Comparison of ENCODE assay signal across 6 cellular contexts in the genomic region with DNA sequence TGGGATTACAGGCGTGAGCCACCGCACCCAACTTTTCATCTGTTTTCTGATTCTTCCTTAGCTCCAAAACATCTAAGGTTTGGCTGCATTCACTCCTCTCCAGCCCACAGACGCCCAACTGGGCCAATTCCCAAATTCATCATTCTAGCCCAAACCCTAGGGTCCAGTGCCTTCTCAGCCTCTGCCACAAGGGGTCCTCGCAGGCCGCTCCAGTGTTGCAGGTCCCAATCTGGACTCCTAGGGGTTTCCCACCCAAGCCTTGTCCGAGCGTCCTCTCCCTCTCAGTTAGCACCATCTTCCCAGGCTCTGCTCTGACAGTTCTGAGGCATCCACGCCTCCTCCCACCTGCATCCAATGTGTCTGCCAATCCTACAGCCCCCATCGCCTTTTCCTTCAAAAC. TPM values are rescaled to one million over a fixed set of nuclear protein-coding genes. Genes with fewer than 3 reads are reported as not detected.
DNase-seq lines count a peak whose midpoint lies in the region; ATAC-seq, FAIRE-seq and TF ChIP-seq lines count a peak whose summit lies in the region.
"Not testable (repeated sequence)": the region's sequence is repeated elsewhere in the genome, so short reads cannot be mapped to it uniquely, and the experiment has no call there.

No MANE protein-coding gene starts in this region.

- H3K4me1 ChIP-seq in K562 (replicated peaks in 1 of 2; ENCODE audit: control insufficient read depth in 2 of 2, insufficient read depth in 2 of 2, low read length in 2 of 2); mucosa of descending colon (ENCODE audit: low read depth); upper lobe of right lung: not testable (repeated sequence)

- not testable (repeated sequence) for TF ChIP-seq POLR2A in K562 (conservative IDR thresholded peaks at IDR 0.05)

- not testable (repeated sequence) for H3K9me3 ChIP-seq in K562 (replicated peaks; ENCODE audit: control insufficient read depth, insufficient read depth, low read depth, low read length); mucosa of descending colon; upper lobe of right lung

- not testable (repeated sequence) for H3K79me2 ChIP-seq in K562 (ENCODE audit: control insufficient read depth, insufficient read depth, low read length)

- not testable (repeated sequence) for BruUV-seq in K562 (replicated peaks; lab: Mats Ljungman, UMichigan)

- H3K27ac ChIP-seq in K562 (ENCODE audit: extremely low read depth, low read depth, low read length); upper lobe of right lung: not testable (repeated sequence)

- not testable (repeated sequence) for H3K36me3 Mint-ChIP-seq in WTC11

- not testable (repeated sequence) for H3K27me3 Mint-ChIP-seq in WTC11 (ENCODE audit: low read depth)

- ATAC-seq in WTC11 (peak; percentile 90), K562 (peak; percentile 90), left ventricle myocardium superior (peak; percentile 63), mucosa of descending colon (peak; percentile 58), upper lobe of right lung (peak; percentile 87)

- H3K4me3 ChIP-seq in K562, mucosa of descending colon, upper lobe of right lung: not testable (repeated sequence)

- FAIRE-seq in GM19239 (lab: Jason Lieb, UNC) (peak; percentile 87), K562 (lab: Jason Lieb, UNC) (peak; percentile 92)

- H2AFZ ChIP-seq in K562 (ENCODE audit: low read depth, low read length) = not testable (repeated sequence)

- POLR2A ChIA-PET in WTC11 (lab: Charles Lee); K562 (lab: Yijun Ruan, JAX): not testable (repeated sequence)

- intact Hi-C loops in K562 (cut with micrococcal nuclease); left ventricle myocardium superior (cut with micrococcal nuclease); mucosa of descending colon (cut with DNase I, micrococcal nuclease); upper lobe of right lung (cut with DNase I): not testable (repeated sequence)

- not testable (repeated sequence) for H3K4me3 Mint-ChIP-seq in WTC11

- no CpG with 5 or more reads among the region's 9 CpGs for WGBS in K562 (ENCODE audit: insufficient coverage, low coverage, missing lambda C conversion rate)

- H3K27me3 ChIP-seq in K562 (ENCODE audit: control insufficient read depth in 2 of 2, insufficient read depth in 2 of 2, low read length in 2 of 2); upper lobe of right lung: not testable (repeated sequence)

- not testable (repeated sequence) for H3K4me2 ChIP-seq in K562 (ENCODE audit: insufficient read depth, low read length)

- TF ChIP-seq CTCF in WTC11 (IDR thresholded peaks at IDR 0.05); K562 (IDR thresholded peaks at IDR 0.05 in 2 of 3, conservative IDR thresholded peaks at IDR 0.05 in 1 of 3; ENCODE audit: insufficient read depth in 2 of 3, low read depth in 1 of 3, low read length in 3 of 3); mucosa of descending colon (IDR thresholded peaks at IDR 0.05); upper lobe of right lung (IDR thresholded peaks at IDR 0.05): not testable (repeated sequence)

- not testable (repeated sequence) for H3K4me1 Mint-ChIP-seq in WTC11

- not testable (repeated sequence) for H3K9me3 Mint-ChIP-seq in WTC11

- H3K9ac ChIP-seq in K562 (ENCODE audit: insufficient read depth in 1 of 2, low read depth in 2 of 2, low read length in 2 of 2) = not testable (repeated sequence)

- CTCF ChIA-PET in WTC11 (lab: Charles Lee); K562 (lab: Yijun Ruan, JAX; ENCODE audit: low intra/inter-chr PET ratio): not testable (repeated sequence)

- not testable (repeated sequence) for H3K36me3 ChIP-seq in K562 (ENCODE audit: control insufficient read depth, insufficient read depth, low read length); mucosa of descending colon (ENCODE audit: low read depth); upper lobe of right lung

- not testable (repeated sequence) for DNase-seq in GM19239 (ENCODE audit: insufficient read length, low spot score); WTC11 (ENCODE audit: low spot score); K562 (ENCODE audit: extremely low read depth in 1 of 4, low spot score in 3 of 4); left ventricle myocardium superior; mucosa of descending colon; upper lobe of right lung

- H3K27ac Mint-ChIP-seq in WTC11 = not testable (repeated sequence)

- not testable (repeated sequence) for H3K9me1 ChIP-seq in K562 (ENCODE audit: control insufficient read depth, insufficient read depth, low read length)

- TF ChIP-seq EP300 in K562 (IDR thresholded peaks at IDR 0.05; ENCODE audit: low read length) = not testable (repeated sequence)

- not testable (repeated sequence) for TF ChIP-seq RAD21 in K562 (CRISPR knock-in tag; conservative IDR thresholded peaks at IDR 0.05 in 1 of 2, IDR thresholded peaks at IDR 0.05 in 1 of 2)

- in situ Hi-C loops in K562 (cut with MboI) = not testable (repeated sequence)

- H4K20me1 ChIP-seq in K562 (replicated peaks; ENCODE audit: control insufficient read depth, insufficient read depth, low read length) = not testable (repeated sequence)

RNA-seq across cellular contexts. Expression of a gene that starts 16.8 kb away (rescaled TPM):
- total RNA-seq in WTC11 (2021) (107 to 121 TPM (median 114 TPM) in 3 replicates), K562 (2014; rRNA removed) (71.4 and 100 TPM in 2 replicates), K562 (2014; rRNA removed; fragmentation: Illumina TruSeq; extraction: Trizol) (7.9 and 13.3 TPM in 2 replicates), K562 (2015; rRNA removed; fragmentation: Illumina TruSeq; extraction: Trizol) (42.3 and 45.6 TPM in 2 replicates), K562 (2021) (94.5 and 97.0 TPM in 2 replicates), left ventricle myocardium superior (37.9 TPM), mucosa of descending colon (10 to 100 TPM; 33.2 to 45.8 (median 41.7) TPM), upper lobe of right lung (49.4 TPM)
- 13.8 and 50.6 TPM in 2 replicates for total RNA-seq in K562 (2011; cell fraction: chromatin; rRNA removed; ENCODE audit: low replicate concordance)
- 113 and 115 TPM in 2 replicates for total RNA-seq in K562 (2011; cell fraction: nucleolus; rRNA removed)
- total RNA-seq in K562 (2011; cell fraction: nucleoplasm; rRNA removed) = 51.0 and 58.3 TPM in 2 replicates
- polyA plus RNA-seq in K562 (2011; rRNA removed) (34.4 and 42.4 TPM in 2 replicates), K562 (2014; fragmentation: Illumina TruSeq; extraction: Trizol) (29.4 and 47.0 TPM in 2 replicates), K562 (2014; fragmentation: Nextera tagmentation; extraction: Ambion mirVana) (1 to 10 TPM in 1 of 2 experiments, under 1 TPM in 1; 0.45 to 2.5 TPM), K562 (2014; rRNA removed) (75.0 and 81.0 TPM in 2 replicates)
- polyA plus RNA-seq in K562 (2011; cell fraction: cytosol; rRNA removed) = 79.7 and 224 TPM in 2 replicates
- polyA plus RNA-seq in K562 (2011; cell fraction: nucleus; rRNA removed) = 32.2 and 55.2 TPM in 2 replicates
- 63.8 and 67.0 TPM in 2 replicates for polyA plus RNA-seq in K562 (2012)
- polyA minus RNA-seq in K562 (2011; rRNA and poly(A)+ RNA removed) = 4.9 and 8.8 TPM in 2 replicates
- 23.0 and 32.5 TPM in 2 replicates for polyA minus RNA-seq in K562 (2011; cell fraction: cytosol; rRNA and poly(A)+ RNA removed)
- 8.1 and 8.7 TPM in 2 replicates for polyA minus RNA-seq in K562 (2011; cell fraction: nucleus; rRNA and poly(A)+ RNA removed)

RNA-seq across cellular contexts. Expression of a gene that starts 29.8 kb away (rescaled TPM):
- total RNA-seq in WTC11 (2021) = 76.4 to 101 TPM (median 91.9 TPM) in 3 replicates
- total RNA-seq in K562 (2011; cell fraction: chromatin; rRNA removed; ENCODE audit: low replicate concordance) = 14.3 and 43.7 TPM in 2 replicates
- total RNA-seq in K562 (2011; cell fraction: nucleolus; rRNA removed) = 43.4 and 46.7 TPM in 2 replicates
- 37.7 and 37.8 TPM in 2 replicates for total RNA-seq in K562 (2011; cell fraction: nucleoplasm; rRNA removed)
- total RNA-seq in K562 (2014; rRNA removed) = 114 and 148 TPM in 2 replicates
- total RNA-seq in K562 (2014; rRNA removed; fragmentation: Illumina TruSeq; extraction: Trizol) = 49.8 and 70.8 TPM in 2 replicates
- total RNA-seq in K562 (2015; rRNA removed; fragmentation: Illumina TruSeq; extraction: Trizol) = 134 and 142 TPM in 2 replicates
- 101 and 105 TPM in 2 replicates for total RNA-seq in K562 (2021)
- polyA plus RNA-seq in K562 (2011; rRNA removed) = 79.6 and 135 TPM in 2 replicates
- polyA plus RNA-seq in K562 (2011; cell fraction: cytosol; rRNA removed) = 201 and 321 TPM in 2 replicates
- 93.7 and 110 TPM in 2 replicates for polyA plus RNA-seq in K562 (2011; cell fraction: nucleus; rRNA removed)
- polyA plus RNA-seq in K562 (2012) = 150 and 163 TPM in 2 replicates
- 212 and 228 TPM in 2 replicates for polyA plus RNA-seq in K562 (2014; fragmentation: Illumina TruSeq; extraction: Trizol)
- 100 to 1,000 TPM; 312 to 348 TPM for polyA plus RNA-seq in K562 (2014; fragmentation: Nextera tagmentation; extraction: Ambion mirVana)
- polyA plus RNA-seq in K562 (2014; rRNA removed) = 152 and 187 TPM in 2 replicates
- polyA minus RNA-seq in K562 (2011; rRNA and poly(A)+ RNA removed) = 23.9 and 35.3 TPM in 2 replicates
- 67.7 and 108 TPM in 2 replicates for polyA minus RNA-seq in K562 (2011; cell fraction: cytosol; rRNA and poly(A)+ RNA removed)
- 13.7 and 28.9 TPM in 2 replicates for polyA minus RNA-seq in K562 (2011; cell fraction: nucleus; rRNA and poly(A)+ RNA removed)
- 134 TPM for total RNA-seq in left ventricle myocardium superior
- 10 to 100 TPM; 35.3 to 65.9 (median 35.5) TPM for total RNA-seq in mucosa of descending colon
- total RNA-seq in upper lobe of right lung = 35.7 TPM

RNA-seq across cellular contexts. Expression of a gene that starts 30.0 kb away (rescaled TPM):
- total RNA-seq in WTC11 (2021) = 2,082 to 2,373 TPM (median 2,292 TPM) in 3 replicates
- 88.1 and 153 TPM in 2 replicates for total RNA-seq in K562 (2011; cell fraction: chromatin; rRNA removed; ENCODE audit: low replicate concordance)
- 167 TPM in 2 replicates for total RNA-seq in K562 (2011; cell fraction: nucleolus; rRNA removed)
- total RNA-seq in K562 (2011; cell fraction: nucleoplasm; rRNA removed) = 206 and 397 TPM in 2 replicates
- total RNA-seq in K562 (2014; rRNA removed) = 1,864 and 2,438 TPM in 2 replicates
- total RNA-seq in K562 (2014; rRNA removed; fragmentation: Illumina TruSeq; extraction: Trizol) = 130 and 165 TPM in 2 replicates
- 471 and 527 TPM in 2 replicates for total RNA-seq in K562 (2015; rRNA removed; fragmentation: Illumina TruSeq; extraction: Trizol)
- 2,747 and 3,081 TPM in 2 replicates for total RNA-seq in K562 (2021)
- 662 and 1,013 TPM in 2 replicates for polyA plus RNA-seq in K562 (2011; rRNA removed)
- 1,028 and 1,084 TPM in 2 replicates for polyA plus RNA-seq in K562 (2011; cell fraction: cytosol; rRNA removed)
- 641 and 754 TPM in 2 replicates for polyA plus RNA-seq in K562 (2011; cell fraction: nucleus; rRNA removed)
- 3,105 and 3,833 TPM in 2 replicates for polyA plus RNA-seq in K562 (2012)
- polyA plus RNA-seq in K562 (2014; fragmentation: Illumina TruSeq; extraction: Trizol) = 866 and 1,057 TPM in 2 replicates
- 1,000 to 10,000 TPM; 2,724 to 2,827 TPM for polyA plus RNA-seq in K562 (2014; fragmentation: Nextera tagmentation; extraction: Ambion mirVana)
- polyA plus RNA-seq in K562 (2014; rRNA removed) = 1,303 and 1,847 TPM in 2 replicates
- polyA minus RNA-seq in K562 (2011; rRNA and poly(A)+ RNA removed) = 177 and 211 TPM in 2 replicates
- 416 and 590 TPM in 2 replicates for polyA minus RNA-seq in K562 (2011; cell fraction: cytosol; rRNA and poly(A)+ RNA removed)
- polyA minus RNA-seq in K562 (2011; cell fraction: nucleus; rRNA and poly(A)+ RNA removed) = 61.5 and 90.0 TPM in 2 replicates
- total RNA-seq in left ventricle myocardium superior = 1,189 TPM
- total RNA-seq in mucosa of descending colon = 1,000 to 10,000 TPM; 1,101 to 1,558 (median 1,449) TPM
- 1,645 TPM for total RNA-seq in upper lobe of right lung

RNA-seq across cellular contexts. Expression of a gene that starts 51.7 kb away (rescaled TPM):
- 7.8 to 8.0 TPM (median 8.0 TPM) in 3 replicates for total RNA-seq in WTC11 (2021)
- total RNA-seq in K562 (2011; cell fraction: chromatin; rRNA removed; ENCODE audit: low replicate concordance) = 0.44 and 1.0 TPM in 2 replicates
- total RNA-seq in K562 (2011; cell fraction: nucleolus; rRNA removed) = 0.53 and 0.83 TPM in 2 replicates
- total RNA-seq in K562 (2011; cell fraction: nucleoplasm; rRNA removed) = 0.76 and 0.95 TPM in 2 replicates
- not detected in 2 replicates for total RNA-seq in K562 (2014; rRNA removed)
- not detected in 2 replicates for total RNA-seq in K562 (2014; rRNA removed; fragmentation: Illumina TruSeq; extraction: Trizol)
- total RNA-seq in K562 (2015; rRNA removed; fragmentation: Illumina TruSeq; extraction: Trizol) = not detected in 2 replicates
- 0.22 and 0.40 TPM in 2 replicates for total RNA-seq in K562 (2021)
- 0.08 TPM in 2 replicates for polyA plus RNA-seq in K562 (2011; rRNA removed)
- polyA plus RNA-seq in K562 (2011; cell fraction: cytosol; rRNA removed) = 0.10 and 0.27 TPM in 2 replicates
- 0.41 and 0.82 TPM in 2 replicates for polyA plus RNA-seq in K562 (2011; cell fraction: nucleus; rRNA removed)
- polyA plus RNA-seq in K562 (2012) = 0.14 and 0.18 TPM in 2 replicates
- 0.06 TPM in 1 of 2 replicates, not detected in the other for polyA plus RNA-seq in K562 (2014; fragmentation: Illumina TruSeq; extraction: Trizol)
- polyA plus RNA-seq in K562 (2014; fragmentation: Nextera tagmentation; extraction: Ambion mirVana) = under 1 TPM in 1 of 2 experiments, not detected in 1; 0.03 TPM
- not detected in 2 replicates for polyA plus RNA-seq in K562 (2014; rRNA removed)
- polyA minus RNA-seq in K562 (2011; rRNA and poly(A)+ RNA removed) = not detected in 2 replicates
- polyA minus RNA-seq in K562 (2011; cell fraction: cytosol; rRNA and poly(A)+ RNA removed) = not detected in 2 replicates
- polyA minus RNA-seq in K562 (2011; cell fraction: nucleus; rRNA and poly(A)+ RNA removed) = 0.11 and 0.54 TPM in 2 replicates
- total RNA-seq in left ventricle myocardium superior = 22.8 TPM
- 10 to 100 TPM in 1 of 3 donors, 1 to 10 TPM in 2; 2.0 to 10.1 (median 3.3) TPM for total RNA-seq in mucosa of descending colon
- total RNA-seq in upper lobe of right lung = 54.0 TPM
